8 cellular contexts compared by ENCODE assay signal in genomic region chr14:100307215-100308111, GRCh38. TPM values are rescaled to one million over a fixed set of nuclear protein-coding genes. Genes with fewer than 3 reads are reported as not detected.
A peak's percentile ranks its signal among the peaks of the same experiment; 100 is the strongest.
DNase-seq lines count a peak whose midpoint lies in the region; ATAC-seq and TF ChIP-seq lines count a peak whose summit lies in the region.

No MANE protein-coding gene starts in this region.

- 31% methylated on average over 33 of the region's 33 CpGs for WGBS in thymus

- H3K4me1 ChIP-seq in thymus (ENCODE audit: control insufficient read depth, insufficient read depth, low read length) = peaks cover 6% of the 10 kb centered on the region

- TF ChIP-seq CTCF in astrocyte of the spinal cord (IDR thresholded peaks at IDR 0.05; ENCODE audit: low read depth, low read length) = no peak

- no peaks in the 10 kb centered on the region for H3K27me3 ChIP-seq in layer of hippocampus (ENCODE audit: control insufficient read depth, insufficient read depth, low read length)
- peaks cover 4% of the 10 kb centered on the region for H3K27me3 ChIP-seq in thymus (ENCODE audit: control insufficient read depth, insufficient read depth)

- peak; percentile 54 for DNase-seq in HuH-7 (ENCODE audit: low spot score)
- DNase-seq in astrocyte of the spinal cord (ENCODE audit: low read depth, low spot score) = no peak
- DNase-seq in GM19240 (ENCODE audit: insufficient read length, low spot score) = no peak
- no peak for DNase-seq in iPS-NIHi11 (ENCODE audit: low spot score)

- in situ Hi-C loops in astrocyte of the spinal cord (cut with HindIII; ENCODE audit: low sequenced_read_pairs) = no loop called here

- peak overlapping the region; percentile 67 for H3K4me3 ChIP-seq in astrocyte of the spinal cord (ENCODE audit: low read depth, low read length)
- H3K4me3 ChIP-seq in thymus (ENCODE audit: low read length) = peak overlapping the region; percentile 83

- H3K9me3 ChIP-seq in thymus (ENCODE audit: control insufficient read depth) = no peaks in the 10 kb centered on the region

- ATAC-seq in GM19023 (IDR thresholded peaks at IDR 0.05; ENCODE audit: unreplicated experiment) (peak; percentile 16), HG03378 (IDR thresholded peaks at IDR 0.05; ENCODE audit: unreplicated experiment) (no peak)

- H3K27ac ChIP-seq in layer of hippocampus (ENCODE audit: low read depth, low read length) = peak overlapping the region; percentile 88
- no peak overlapping the region for H3K27ac ChIP-seq in thymus (ENCODE audit: low read depth)

- H3K36me3 ChIP-seq in thymus (ENCODE audit: control insufficient read depth, insufficient read depth) = no peaks in the 10 kb centered on the region

RNA-seq across cellular contexts. Expression of gene SLC25A29, which starts 1.2 kb away (rescaled TPM):
- 90.3 TPM for polyA plus RNA-seq in thymus

RNA-seq across cellular contexts. Expression of gene SLC25A47, which starts 15.7 kb away (rescaled TPM):
- polyA plus RNA-seq in thymus = 0.09 TPM
